ENCODE assay signal across 9 cellular contexts in the genomic region with DNA sequence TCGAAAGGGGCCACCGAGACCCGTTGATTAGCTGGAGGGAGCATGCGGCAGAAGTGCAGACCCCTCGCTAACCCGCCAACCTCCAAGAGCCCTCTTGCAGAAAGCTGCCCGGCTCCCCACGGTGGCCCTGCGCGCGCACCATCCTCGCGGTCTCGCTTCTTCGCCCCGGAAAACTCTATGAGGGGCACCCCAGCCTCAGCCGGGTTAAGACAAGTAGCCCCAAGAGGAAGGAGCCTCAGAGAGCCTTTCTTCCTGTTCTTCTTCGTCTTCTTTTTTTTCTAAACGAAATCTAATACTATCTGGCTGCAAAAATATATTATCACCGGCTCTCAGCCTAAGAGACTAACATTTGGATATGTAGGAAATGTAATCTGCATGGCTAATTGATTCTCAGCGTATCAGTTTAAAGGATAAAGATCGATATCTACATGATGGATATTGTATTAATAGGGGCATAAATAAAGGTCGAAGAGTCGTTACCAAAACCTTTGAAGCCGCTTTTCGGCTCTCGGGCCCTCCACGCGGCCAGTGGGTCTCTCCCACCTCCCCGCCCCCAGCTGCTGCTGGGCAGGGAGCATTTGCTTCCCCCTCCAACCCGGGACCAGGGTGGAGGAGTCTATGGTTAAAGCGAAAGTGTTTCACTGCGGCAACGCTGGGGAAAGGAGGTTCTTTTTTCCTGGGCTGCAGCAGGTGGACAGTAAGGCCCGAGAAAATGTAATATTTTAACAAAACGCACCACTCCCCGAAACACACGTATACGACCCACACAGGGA. TPM values are rescaled to one million over a fixed set of nuclear protein-coding genes. Genes with fewer than 3 reads are reported as not detected.
DNase-seq lines count a peak whose midpoint lies in the region; ATAC-seq and TF ChIP-seq lines count a peak whose summit lies in the region.
"Had no signal": no experiment of that assay in that cellular context is flagged by ENCODE, and none has a peak within 500 bp of the region (broad histone marks: within the 10 kb centered on the region; RNA-seq: fewer than 3 reads in every experiment).

No MANE protein-coding gene starts in this region.

- H3K4me3 ChIP-seq in subcutaneous abdominal adipose tissue (ENCODE audit: low read depth in 1 of 5, low read length in 5 of 5), result peak overlapping the region; percentile 62 to 80 (median 71)

- H3K4me1 Mint-ChIP-seq in activated CD4-positive, alpha-beta T cell treated with anti-CD3 and anti-CD28 coated beads, Interleukin-2, amount 10 ng/mL, durations not matched to agents 24 days and 14 days, result peaks cover 17% of the 10 kb centered on the region
- peaks cover 8 to 23% of the 10 kb centered on the region in 2 donors for H3K4me1 Mint-ChIP-seq in immature natural killer cell

- H3K4me1 ChIP-seq in subcutaneous abdominal adipose tissue (ENCODE audit: control insufficient read depth in 5 of 5, insufficient read depth in 5 of 5, low read length in 5 of 5), result peaks cover 0 to 50% (median 42%) of the 10 kb centered on the region in 5 donors

- H3K9ac ChIP-seq in subcutaneous abdominal adipose tissue (ENCODE audit: low read length in 5 of 5), result peak overlapping the region in 2 of 5 donors; percentile 23 to 52

- peaks cover 13% of the 10 kb centered on the region for H3K36me3 Mint-ChIP-seq in activated CD4-positive, alpha-beta T cell treated with anti-CD3 and anti-CD28 coated beads, Interleukin-2, amount 10 ng/mL, durations not matched to agents 24 days and 14 days (ENCODE audit: low read depth)
- H3K36me3 Mint-ChIP-seq in immature natural killer cell, result peaks cover 7 to 15% (median 12%) of the 10 kb centered on the region in 3 donors

- H3K27ac ChIP-seq in VCaP (peak overlapping the region; percentile 69; the same call in 1 of the 2 replicates), subcutaneous abdominal adipose tissue (ENCODE audit: low read depth, low read length) (no peak overlapping the region)

- no peak for DNase-seq in activated CD4-positive, alpha-beta T cell treated with anti-CD3 and anti-CD28 coated beads, Interleukin-2, amount 10 ng/mL, durations not matched to agents 24 days and 14 days
- no peak for DNase-seq in activated CD4-positive, alpha-beta T cell treated with anti-CD3 and anti-CD28 coated beads, Interleukin-2, amount 50 U/mL, for 4 hours
- DNase-seq in immature natural killer cell, result no peak
- DNase-seq in NCI-H2107 treated with DMSO at 0.1 percent for 48 hours (lab: John Stamatoyannopoulos, UW; ENCODE audit: unreplicated experiment), result no peak
- DNase-seq in activated effector memory CD4-positive, alpha-beta T cell treated with Interleukin-2 at 50 U/mL for 16 hours, result no peak
- DNase-seq: activated gamma-delta T cell had no signal

- ATAC-seq in GM21825 (IDR thresholded peaks at IDR 0.05; ENCODE audit: unreplicated experiment), result no peak

- peaks cover 82 to 99% (median 90%) of the 10 kb centered on the region in 5 donors for H3K27me3 ChIP-seq in subcutaneous abdominal adipose tissue (ENCODE audit: control insufficient read depth in 5 of 5, insufficient read depth in 4 of 5, low read length in 5 of 5)

- H3K9me3 ChIP-seq in subcutaneous abdominal adipose tissue (ENCODE audit: control insufficient read depth in 5 of 5, low read length in 5 of 5), result peaks cover 0 to 5% (median 0%) of the 10 kb centered on the region in 5 donors

- H3K9me3 Mint-ChIP-seq in activated CD4-positive, alpha-beta T cell treated with anti-CD3 and anti-CD28 coated beads, Interleukin-2, amount 10 ng/mL, durations not matched to agents 24 days and 14 days, result peaks cover 28% of the 10 kb centered on the region
- H3K9me3 Mint-ChIP-seq in immature natural killer cell, result peaks cover 0 to 31% (median 11%) of the 10 kb centered on the region in 6 donors

- H3K4me3 Mint-ChIP-seq in activated CD4-positive, alpha-beta T cell treated with anti-CD3 and anti-CD28 coated beads, Interleukin-2, amount 10 ng/mL, durations not matched to agents 24 days and 14 days, result peak overlapping the region; percentile 83
- H3K4me3 Mint-ChIP-seq in immature natural killer cell, result peak overlapping the region; percentile 25 to 77 (median 62)

- no peak for TF ChIP-seq CTCF in VCaP (conservative IDR thresholded peaks at IDR 0.05)

- H3K27ac Mint-ChIP-seq in activated CD4-positive, alpha-beta T cell treated with anti-CD3 and anti-CD28 coated beads, Interleukin-2, amount 10 ng/mL, durations not matched to agents 24 days and 14 days, result peak overlapping the region; percentile 47
- no peak overlapping the region for H3K27ac Mint-ChIP-seq in immature natural killer cell

- H3K27me3 Mint-ChIP-seq in activated CD4-positive, alpha-beta T cell treated with anti-CD3 and anti-CD28 coated beads, Interleukin-2, amount 10 ng/mL, durations not matched to agents 24 days and 14 days, result peaks cover 95% of the 10 kb centered on the region
- peaks cover 52 to 64% (median 52%) of the 10 kb centered on the region in 3 donors for H3K27me3 Mint-ChIP-seq in immature natural killer cell (ENCODE audit: low read depth in 3 of 3)

- no peaks in the 10 kb centered on the region for H3K36me3 ChIP-seq in subcutaneous abdominal adipose tissue (ENCODE audit: control insufficient read depth in 5 of 5, insufficient read depth in 5 of 5, low read length in 5 of 5)

- intact Hi-C loops in activated CD4-positive, alpha-beta T cell treated with anti-CD3 and anti-CD28 coated beads, Interleukin-2, amount 10 ng/mL, durations not matched to agents 24 days and 14 days (cut with micrococcal nuclease), result loop anchor here (1.0 to 5.0 kb wide), 2 partner anchors 8 to 63 kb away; no protein-coding TSS in a partner anchor

RNA-seq across cellular contexts. Expression of a gene that starts 6.1 kb away (rescaled TPM):
- total RNA-seq in activated CD4-positive, alpha-beta T cell treated with anti-CD3 and anti-CD28 coated beads, Interleukin-2, amount 10 ng/mL, durations not matched to agents 24 days and 14 days, result not detected in 2 replicates
- not detected for polyA plus RNA-seq in immature natural killer cell
